ENCODE assay signal across 8 cellular contexts in the genomic region with DNA sequence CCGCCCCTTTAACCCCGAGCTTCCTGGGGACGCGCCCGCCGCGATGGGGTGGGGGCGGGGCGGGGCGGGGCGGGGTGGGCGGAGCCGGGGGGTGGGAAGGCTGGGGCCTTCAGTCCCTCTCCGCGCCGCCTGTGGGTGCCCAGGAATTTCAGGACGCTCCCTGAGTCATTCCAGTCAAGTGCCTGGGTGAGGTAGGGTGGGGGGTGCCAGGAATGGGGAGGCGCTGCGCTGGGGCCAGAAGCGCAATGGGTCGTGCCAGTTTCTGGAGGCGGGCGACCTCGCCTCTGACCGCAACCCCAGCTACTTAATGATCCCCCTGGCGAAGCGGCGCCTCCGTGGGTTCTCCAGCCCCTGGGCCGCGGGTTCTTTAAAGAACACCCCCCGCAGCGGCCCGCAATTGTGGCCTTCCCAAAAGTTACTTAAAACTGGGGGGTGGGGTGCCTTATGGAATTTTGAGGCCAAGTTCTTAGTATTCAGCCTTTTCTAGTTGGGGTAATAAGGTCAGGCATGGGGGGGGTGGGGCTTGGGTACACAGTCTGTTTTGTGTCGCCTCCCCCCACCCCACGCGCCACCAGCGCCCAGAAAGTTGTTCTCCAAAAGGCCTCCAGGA.
DNase-seq lines count a peak whose midpoint lies in the region; ATAC-seq and TF ChIP-seq lines count a peak whose summit lies in the region.

No MANE protein-coding gene starts in this region.

- intact Hi-C loops in tibial artery (cut with DNase I; ENCODE audit: low total_unique reads): loop anchor here (5.0 to 10.0 kb wide), 3 partner anchors 55 to 290 kb away; no protein-coding TSS in a partner anchor

- H3K4me3 Mint-ChIP-seq in T-helper 2 cell treated with Interferon-gamma antibody and Interleukin-4, amounts not matched to agents 5 μg/mL and 100 μg/mL, for 36 hours: peak overlapping the region; percentile 71
- H3K4me3 Mint-ChIP-seq in memory B cell: peak overlapping the region; percentile 87

- H3K4me2 ChIP-seq in Loucy (ENCODE audit: low read depth, low read length, poor library complexity, severe bottlenecking): peak overlapping the region; percentile 96

- H3K27ac ChIP-seq in tibial artery: peak overlapping the region; percentile 96 to 98

- H3K36me3 ChIP-seq in Loucy (ENCODE audit: insufficient read depth, low read length) (peaks cover 10% of the 10 kb centered on the region; the same call in 1 of the 2 replicates), tibial artery (no peaks in the 10 kb centered on the region)

- peak overlapping the region; percentile 76 for H3K4me3 ChIP-seq in Loucy (ENCODE audit: low read length, poor library complexity, severe bottlenecking)
- peak overlapping the region; percentile 65 to 85 for H3K4me3 ChIP-seq in tibial artery

- H3K9me3 ChIP-seq in Loucy (ENCODE audit: insufficient read depth, low read depth, low read length) (no peaks in the 10 kb centered on the region), tibial artery (no peaks in the 10 kb centered on the region)

- H3K36me3 Mint-ChIP-seq in T-helper 2 cell treated with Interferon-gamma antibody and Interleukin-4, amounts not matched to agents 5 μg/mL and 100 μg/mL, for 36 hours (ENCODE audit: low read depth): peaks cover 6% of the 10 kb centered on the region
- no peaks in the 10 kb centered on the region for H3K36me3 Mint-ChIP-seq in memory B cell

- H2AFZ ChIP-seq in Loucy (ENCODE audit: low read length): no peak overlapping the region

- no peaks in the 10 kb centered on the region for H3K9me2 ChIP-seq in Loucy (replicated peaks; ENCODE audit: low read depth, low read length)

- peaks cover 90% of the 10 kb centered on the region for H3K79me2 ChIP-seq in Loucy (ENCODE audit: insufficient read depth, low read length)

- H4K20me1 ChIP-seq in Loucy (ENCODE audit: insufficient read depth, low read length, poor library complexity, severe bottlenecking): peaks cover 64% of the 10 kb centered on the region

- peak overlapping the region; percentile 96 for H3K9ac ChIP-seq in Loucy (ENCODE audit: low read depth, low read length, poor library complexity, severe bottlenecking)

- no peaks in the 10 kb centered on the region for H3K27me3 Mint-ChIP-seq in T-helper 2 cell treated with Interferon-gamma antibody and Interleukin-4, amounts not matched to agents 5 μg/mL and 100 μg/mL, for 36 hours (ENCODE audit: low read depth)
- H3K27me3 Mint-ChIP-seq in memory B cell: no peaks in the 10 kb centered on the region

- ATAC-seq in memory B cell (ENCODE audit: low read depth) (peak; percentile 8), GM18511 (IDR thresholded peaks at IDR 0.05; ENCODE audit: unreplicated experiment) (no peak)

- H3K27me3 ChIP-seq in Loucy (ENCODE audit: insufficient read depth, low read length, poor library complexity, severe bottlenecking) (no peaks in the 10 kb centered on the region), tibial artery (no peaks in the 10 kb centered on the region)

- DNase-seq in NCI-H2227 (lab: John Stamatoyannopoulos, UW; ENCODE audit: unreplicated experiment) (peak; percentile 26), NCI-H2227 treated with DMSO at 0.1 percent for 48 hours (lab: John Stamatoyannopoulos, UW) (no peak), memory B cell (ENCODE audit: low spot score in 2 of 2) (peak in 1 of 2 donors; percentile 53), tibial artery (peak; percentile 80 to 92)
- peak; percentile 43 for DNase-seq in T-helper 2 cell treated with Interferon-gamma antibody and Interleukin-4, amounts not matched to agents 5 μg/mL and 100 μg/mL, for 36 hours (ENCODE audit: low spot score)
- peak; percentile 26 for DNase-seq in effector CD8-positive, alpha-beta T cell (lab: John Stamatoyannopoulos, UW)

- H3K27ac Mint-ChIP-seq in T-helper 2 cell treated with Interferon-gamma antibody and Interleukin-4, amounts not matched to agents 5 μg/mL and 100 μg/mL, for 36 hours: peak overlapping the region; percentile 52
- H3K27ac Mint-ChIP-seq in memory B cell: peak overlapping the region; percentile 31

- H3K9me3 Mint-ChIP-seq in T-helper 2 cell treated with Interferon-gamma antibody and Interleukin-4, amounts not matched to agents 5 μg/mL and 100 μg/mL, for 36 hours: no peaks in the 10 kb centered on the region
- H3K9me3 Mint-ChIP-seq in memory B cell: no peaks in the 10 kb centered on the region

- H3F3A ChIP-seq in Loucy (ENCODE audit: low read depth): peaks cover 9% of the 10 kb centered on the region

- H3K4me1 Mint-ChIP-seq in T-helper 2 cell treated with Interferon-gamma antibody and Interleukin-4, amounts not matched to agents 5 μg/mL and 100 μg/mL, for 36 hours (ENCODE audit: low read depth): peaks cover 29% of the 10 kb centered on the region
- peaks cover 35% of the 10 kb centered on the region for H3K4me1 Mint-ChIP-seq in memory B cell

- TF ChIP-seq CTCF in Loucy (conservative IDR thresholded peaks at IDR 0.05; ENCODE audit: low read length) (no peak), tibial artery (IDR thresholded peaks at IDR 0.05) (peak in 1 of 2 experiments; percentile 16)

- peaks cover 65% of the 10 kb centered on the region for H3K4me1 ChIP-seq in Loucy (ENCODE audit: insufficient read depth, low read length, poor library complexity, severe bottlenecking)
- peaks cover 5 to 75% (median 45%) of the 10 kb centered on the region in 4 donors for H3K4me1 ChIP-seq in tibial artery
